ENCODE assay signal across 8 cellular contexts in the genomic region with DNA sequence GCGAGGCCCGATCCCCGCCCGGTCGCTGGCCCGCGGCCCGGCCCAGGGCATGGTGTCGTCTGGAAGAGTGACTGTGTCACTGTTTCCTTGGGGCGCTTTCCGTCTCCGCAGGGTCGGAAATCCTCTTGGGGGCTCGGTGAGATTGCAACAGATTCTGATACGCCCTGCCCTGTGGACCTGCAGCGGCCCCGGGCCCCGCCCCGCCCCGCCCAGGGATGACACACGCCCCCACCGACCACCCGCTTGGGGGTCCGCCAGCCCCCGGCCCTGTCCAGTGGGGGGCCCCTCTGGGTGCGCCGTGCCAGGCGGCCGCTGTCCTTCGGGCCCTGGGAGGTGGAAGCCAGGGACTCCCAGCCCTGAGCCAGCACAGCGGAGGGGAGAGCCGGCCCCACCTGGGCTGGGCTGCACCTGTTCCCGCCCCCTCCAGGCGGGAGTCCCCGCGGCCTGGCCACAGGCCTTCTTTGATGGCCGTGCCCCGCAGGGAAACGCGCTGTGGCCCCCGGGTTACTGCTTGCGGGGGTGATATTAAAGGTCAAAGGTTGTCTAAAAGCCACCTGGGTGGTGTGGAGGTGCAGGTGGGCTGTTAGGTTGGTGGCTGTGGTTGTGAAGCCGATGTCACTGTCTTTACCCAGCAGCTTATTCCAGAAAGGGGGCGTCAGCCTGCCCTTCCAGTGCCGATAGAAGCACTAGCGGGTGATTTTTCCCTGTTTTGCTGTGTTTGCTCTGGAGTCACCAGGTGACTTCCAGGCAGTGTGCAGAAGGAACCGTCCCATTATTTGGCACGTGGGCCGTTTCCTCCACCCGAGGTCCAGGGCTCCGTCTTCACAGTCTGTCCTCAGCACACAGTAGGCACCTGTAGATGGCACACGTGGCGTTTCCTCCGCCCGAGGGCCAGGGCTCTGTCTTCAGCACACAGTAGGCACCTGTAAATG. TPM values are rescaled to one million over a fixed set of nuclear protein-coding genes. Genes with fewer than 3 reads are reported as not detected.
DNase-seq lines count a peak whose midpoint lies in the region; ATAC-seq, FAIRE-seq and TF ChIP-seq lines count a peak whose summit lies in the region.

No MANE protein-coding gene starts in this region.

- 51% methylated on average over 21 of the region's 55 CpGs for WGBS in A549 (ENCODE audit: missing lambda C conversion rate)

- CTCF ChIA-PET in A549 (lab: Yijun Ruan, JAX) = interaction anchor here (2.1 to 2.8 kb wide), 3 partner anchors 26 to 45 kb away, joined by 7 to 17 read pairs (median 7); no protein-coding TSS in a partner anchor

- no peak for TF ChIP-seq CTCF in A549 (IDR thresholded peaks at IDR 0.05)
- TF ChIP-seq CTCF in ascending aorta (IDR thresholded peaks at IDR 0.05) = no peak

- ATAC-seq in A549 (no peak), GM19023 (IDR thresholded peaks at IDR 0.05; ENCODE audit: unreplicated experiment) (peak; percentile 5), left lobe of liver (peak; percentile 20)

- POLR2A ChIA-PET in A549 (lab: Yijun Ruan, JAX) = interaction anchor here (0.6 to 1.9 kb wide), 5 partner anchors 10 to 320 kb away, joined by 3 to 9 read pairs (median 3); a partner anchor contains a TSS

- TF ChIP-seq EP300 in A549 (IDR thresholded peaks at IDR 0.05) = no peak

- H3K27me3 ChIP-seq in ascending aorta = peaks cover 12% of the 10 kb centered on the region

- peak overlapping the region; percentile 97 to 99 for H3K27ac ChIP-seq in A549
- H3K27ac ChIP-seq in ascending aorta = no peak overlapping the region
- peak overlapping the region; percentile 42 for H3K27ac ChIP-seq in substantia nigra (ENCODE audit: low read depth, low read length, poor library complexity, severe bottlenecking)

- peak overlapping the region; percentile 98 for H3K4me3 ChIP-seq in A549
- H3K4me3 ChIP-seq in ascending aorta = peak overlapping the region; percentile 68 to 76

- H3K9me3 ChIP-seq in A549 (no peaks in the 10 kb centered on the region), ascending aorta (no peaks in the 10 kb centered on the region)

- TF ChIP-seq POLR2A in A549 (IDR thresholded peaks at IDR 0.05; ENCODE audit: low read length) = no peak

- intact Hi-C loops in ascending aorta (cut with DNase I) = loop anchor here (1.0 kb wide), 2 partner anchors 26 to 46 kb away; a partner anchor contains a TSS

- peak overlapping the region; percentile 100 for H3K4me2 ChIP-seq in A549

- FAIRE-seq in A549 (lab: Jason Lieb, UNC) = no peak

- H3K4me1 ChIP-seq in A549 (peaks cover 25% of the 10 kb centered on the region), ascending aorta (peaks cover 21 to 26% of the 10 kb centered on the region in 2 donors)

- TF ChIP-seq RAD21 in A549 (conservative IDR thresholded peaks at IDR 0.05 in 1 of 2, IDR thresholded peaks at IDR 0.05 in 1 of 2) = no peak

- H3K36me3 ChIP-seq in ascending aorta = no peaks in the 10 kb centered on the region

- DNase-seq in A549 (ENCODE audit: low read depth in 1 of 2, low spot score in 1 of 2) (peak in 1 of 2 experiments; percentile 21), NCI-H69 (lab: John Stamatoyannopoulos, UW) (peak; percentile 71), ascending aorta (ENCODE audit: low spot score in 2 of 2) (no peak), left lobe of liver (ENCODE audit: low spot score) (no peak), substantia nigra (lab: John Stamatoyannopoulos, UW) (peak in 2 of 49 donors; percentile 38 to 77), HUDEP-2 (lab: John Stamatoyannopoulos, UW; ENCODE audit: unreplicated experiment in 76 of 76) (no peak), HPDE6-E6E7 (ENCODE audit: extremely low spot score) (no peak)

TF ChIP-seq in A549, 52 proteins besides CTCF, POLR2A, EP300 and RAD21:
- TF ChIP-seq CEBPB (IDR thresholded peaks at IDR 0.05) (no peak), FOSL2 (IDR thresholded peaks at IDR 0.05) (no peak), FOSL2 (CRISPR knock-in tag; IDR thresholded peaks at IDR 0.05) (no peak), RNF2 (IDR thresholded peaks at IDR 0.05; ENCODE audit: borderline replicate concordance, low read depth) (no peak), CHD4 (IDR thresholded peaks at IDR 0.05; ENCODE audit: borderline replicate concordance) (no peak), RARB (CRISPR knock-in tag; IDR thresholded peaks at IDR 0.05) (no peak), NR3C1 (IDR thresholded peaks at IDR 0.05) (no peak)
- TF ChIP-seq, protein P1, sequence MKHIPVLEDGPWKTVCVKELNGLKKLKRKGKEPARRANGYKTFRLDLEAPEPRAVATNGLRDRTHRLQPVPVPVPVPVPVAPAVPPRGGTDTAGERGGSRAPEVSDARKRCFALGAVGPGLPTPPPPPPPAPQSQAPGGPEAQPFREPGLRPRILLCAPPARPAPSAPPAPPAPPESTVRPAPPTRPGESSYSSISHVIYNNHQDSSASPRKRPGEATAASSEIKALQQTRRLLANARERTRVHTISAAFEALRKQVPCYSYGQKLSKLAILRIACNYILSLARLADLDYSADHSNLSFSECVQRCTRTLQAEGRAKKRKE (CRISPR knock-in tag; IDR thresholded peaks at IDR 0.05; ENCODE audit: low read depth) = no peak
- TF ChIP-seq, protein P2, sequence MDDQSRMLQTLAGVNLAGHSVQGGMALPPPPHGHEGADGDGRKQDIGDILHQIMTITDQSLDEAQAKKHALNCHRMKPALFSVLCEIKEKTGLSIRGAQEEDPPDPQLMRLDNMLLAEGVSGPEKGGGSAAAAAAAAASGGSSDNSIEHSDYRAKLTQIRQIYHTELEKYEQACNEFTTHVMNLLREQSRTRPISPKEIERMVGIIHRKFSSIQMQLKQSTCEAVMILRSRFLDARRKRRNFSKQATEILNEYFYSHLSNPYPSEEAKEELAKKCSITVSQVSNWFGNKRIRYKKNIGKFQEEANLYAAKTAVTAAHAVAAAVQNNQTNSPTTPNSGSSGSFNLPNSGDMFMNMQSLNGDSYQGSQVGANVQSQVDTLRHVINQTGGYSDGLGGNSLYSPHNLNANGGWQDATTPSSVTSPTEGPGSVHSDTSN (IDR thresholded peaks at IDR 0.05) = no peak
- TF ChIP-seq, protein P3, sequence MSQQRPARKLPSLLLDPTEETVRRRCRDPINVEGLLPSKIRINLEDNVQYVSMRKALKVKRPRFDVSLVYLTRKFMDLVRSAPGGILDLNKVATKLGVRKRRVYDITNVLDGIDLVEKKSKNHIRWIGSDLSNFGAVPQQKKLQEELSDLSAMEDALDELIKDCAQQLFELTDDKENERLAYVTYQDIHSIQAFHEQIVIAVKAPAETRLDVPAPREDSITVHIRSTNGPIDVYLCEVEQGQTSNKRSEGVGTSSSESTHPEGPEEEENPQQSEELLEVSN (IDR thresholded peaks at IDR 0.05; ENCODE audit: borderline replicate concordance, low read depth) = no peak
- TF ChIP-seq, protein P4, sequence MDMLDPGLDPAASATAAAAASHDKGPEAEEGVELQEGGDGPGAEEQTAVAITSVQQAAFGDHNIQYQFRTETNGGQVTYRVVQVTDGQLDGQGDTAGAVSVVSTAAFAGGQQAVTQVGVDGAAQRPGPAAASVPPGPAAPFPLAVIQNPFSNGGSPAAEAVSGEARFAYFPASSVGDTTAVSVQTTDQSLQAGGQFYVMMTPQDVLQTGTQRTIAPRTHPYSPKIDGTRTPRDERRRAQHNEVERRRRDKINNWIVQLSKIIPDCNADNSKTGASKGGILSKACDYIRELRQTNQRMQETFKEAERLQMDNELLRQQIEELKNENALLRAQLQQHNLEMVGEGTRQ (IDR thresholded peaks at IDR 0.05) = no peak
- TF ChIP-seq, protein P5, sequence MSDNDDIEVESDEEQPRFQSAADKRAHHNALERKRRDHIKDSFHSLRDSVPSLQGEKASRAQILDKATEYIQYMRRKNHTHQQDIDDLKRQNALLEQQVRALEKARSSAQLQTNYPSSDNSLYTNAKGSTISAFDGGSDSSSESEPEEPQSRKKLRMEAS (IDR thresholded peaks at IDR 0.05) = no peak

RNA-seq across cellular contexts. Expression of a gene that starts 0.8 kb away (rescaled TPM):
- 4.0 and 4.2 TPM in 2 replicates for polyA plus RNA-seq in A549 (2011; rRNA removed)
- polyA plus RNA-seq in A549 (2012; cell fraction: cytosol; rRNA removed) = 6.2 and 8.4 TPM in 2 replicates
- polyA plus RNA-seq in A549 (2012; cell fraction: nucleus; rRNA removed) = 19.7 and 29.5 TPM in 2 replicates
- 5.9 to 7.3 TPM (median 6.3 TPM) in 3 replicates for polyA plus RNA-seq in A549 (2017; fragmentation: RNase III; extraction: RNeasy Plus Mini Kit Qiagen cat#74134 plus additional on column Dnase treatment)
- 5.1 and 7.7 TPM in 2 replicates for polyA minus RNA-seq in A549 (2011; rRNA and poly(A)+ RNA removed)
- total RNA-seq in ascending aorta = 22.5 TPM
- 32.5 TPM for total RNA-seq in left lobe of liver

RNA-seq across cellular contexts. Expression of a gene that starts 4.6 kb away (rescaled TPM):
- not detected in 2 replicates for polyA plus RNA-seq in A549 (2011; rRNA removed)
- 0.01 TPM in 1 of 2 replicates, not detected in the other for polyA plus RNA-seq in A549 (2012; cell fraction: cytosol; rRNA removed)
- polyA plus RNA-seq in A549 (2012; cell fraction: nucleus; rRNA removed) = 0.04 and 0.19 TPM in 2 replicates
- polyA plus RNA-seq in A549 (2017; fragmentation: RNase III; extraction: RNeasy Plus Mini Kit Qiagen cat#74134 plus additional on column Dnase treatment) = 0.04 TPM in 1 of 3 replicates, not detected in the others
- not detected in 2 replicates for polyA minus RNA-seq in A549 (2011; rRNA and poly(A)+ RNA removed)
- total RNA-seq in ascending aorta = not detected
- total RNA-seq in left lobe of liver = 3.6 TPM

RNA-seq across cellular contexts. Expression of a gene that starts 15.8 kb away (rescaled TPM):
- polyA plus RNA-seq in A549 (2011; rRNA removed) (9.5 and 9.6 TPM in 2 replicates), A549 (2017; fragmentation: RNase III; extraction: RNeasy Plus Mini Kit Qiagen cat#74134 plus additional on column Dnase treatment) (20.7 to 22.6 TPM (median 22.2 TPM) in 3 replicates)
- 34.1 and 41.0 TPM in 2 replicates for polyA plus RNA-seq in A549 (2012; cell fraction: cytosol; rRNA removed)
- polyA plus RNA-seq in A549 (2012; cell fraction: nucleus; rRNA removed) = 96.6 and 133 TPM in 2 replicates
- 12.1 and 12.2 TPM in 2 replicates for polyA minus RNA-seq in A549 (2011; rRNA and poly(A)+ RNA removed)
- total RNA-seq in ascending aorta (not detected), left lobe of liver (0.63 TPM)

RNA-seq across cellular contexts. Expression of a gene that starts 38.1 kb away (rescaled TPM):
- 9.4 and 14.7 TPM in 2 replicates for polyA plus RNA-seq in A549 (2011; rRNA removed)
- polyA plus RNA-seq in A549 (2012; cell fraction: cytosol; rRNA removed) = 93.2 and 106 TPM in 2 replicates
- 111 and 115 TPM in 2 replicates for polyA plus RNA-seq in A549 (2012; cell fraction: nucleus; rRNA removed)
- 152 to 153 TPM (median 153 TPM) in 3 replicates for polyA plus RNA-seq in A549 (2017; fragmentation: RNase III; extraction: RNeasy Plus Mini Kit Qiagen cat#74134 plus additional on column Dnase treatment)
- 15.8 and 32.8 TPM in 2 replicates for polyA minus RNA-seq in A549 (2011; rRNA and poly(A)+ RNA removed)
- total RNA-seq in ascending aorta = 91.9 TPM
- total RNA-seq in left lobe of liver = 87.0 TPM

RNA-seq across cellular contexts. Expression of a gene that starts 44.5 kb away (rescaled TPM):
- polyA plus RNA-seq in A549 (2011; rRNA removed) = 5.2 and 6.6 TPM in 2 replicates
- 22.2 and 28.7 TPM in 2 replicates for polyA plus RNA-seq in A549 (2012; cell fraction: cytosol; rRNA removed)
- 173 and 198 TPM in 2 replicates for polyA plus RNA-seq in A549 (2012; cell fraction: nucleus; rRNA removed)
- polyA plus RNA-seq in A549 (2017; fragmentation: RNase III; extraction: RNeasy Plus Mini Kit Qiagen cat#74134 plus additional on column Dnase treatment) = 21.7 to 28.8 TPM (median 27.7 TPM) in 3 replicates
- 6.9 and 9.6 TPM in 2 replicates for polyA minus RNA-seq in A549 (2011; rRNA and poly(A)+ RNA removed)
- total RNA-seq in ascending aorta = 16.1 TPM
- total RNA-seq in left lobe of liver = 22.2 TPM

Comparison
In these comparisons a context has a peak if more than half of its experiments do, and no peak if none do; other contexts are left out.
1. ATAC-seq: peak in GM19023 (single experiment) and left lobe of liver (single experiment); none in A549 (0 of 2).
2. H3K27ac ChIP-seq: peak in A549 (2 of 2) and substantia nigra (single experiment); none in ascending aorta (0 of 2).